8 cellular contexts compared by ENCODE assay signal in the genomic region with DNA sequence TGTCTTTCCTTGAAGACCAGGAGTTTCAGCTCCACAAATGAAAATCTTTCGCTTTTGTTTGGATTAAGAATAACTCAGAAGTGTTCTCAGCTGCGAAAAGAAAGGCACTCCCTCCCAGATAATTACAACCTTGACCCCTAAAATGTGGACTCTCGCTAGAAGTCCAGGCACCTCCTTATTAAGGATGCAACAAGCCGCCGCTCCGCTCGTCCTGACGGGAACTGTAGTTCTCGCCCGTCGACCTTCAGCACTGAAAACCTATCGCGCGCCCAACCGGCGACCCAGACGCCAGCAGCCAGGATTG. TPM values are rescaled to one million over a fixed set of nuclear protein-coding genes. Genes with fewer than 3 reads are reported as not detected.
A peak's percentile ranks its signal among the peaks of the same experiment; 100 is the strongest.
DNase-seq lines count a peak whose midpoint lies in the region; ATAC-seq and TF ChIP-seq lines count a peak whose summit lies in the region.

No MANE protein-coding gene starts in this region.

- TF ChIP-seq CTCF in AG09309 (IDR thresholded peaks at IDR 0.05; ENCODE audit: control insufficient read depth, insufficient read depth, low read depth, low read length, missing control alignments) = no peak
- no peak for TF ChIP-seq CTCF in body of pancreas (IDR thresholded peaks at IDR 0.05)
- no peak for TF ChIP-seq CTCF in liver (IDR thresholded peaks at IDR 0.05; ENCODE audit: low read depth, low read length, missing input control)
- no peak for TF ChIP-seq CTCF in testis (IDR thresholded peaks at IDR 0.05)

- H3K4me3 ChIP-seq in AG09309 (ENCODE audit: control insufficient read depth, low read depth, low read length) (peak overlapping the region; percentile 91), body of pancreas (peak overlapping the region in 1 of 2 donors; percentile 74), liver (ENCODE audit: low read depth in 1 of 3, low read length in 3 of 3) (peak overlapping the region; percentile 65 to 83 (median 83)), testis (peak overlapping the region; percentile 73 to 96)

- ATAC-seq in HG02973 (IDR thresholded peaks at IDR 0.05; ENCODE audit: unreplicated experiment) (peak; percentile 2), body of pancreas (no peak), HG02852 (IDR thresholded peaks at IDR 0.05; ENCODE audit: unreplicated experiment) (no peak), HG03354 (IDR thresholded peaks at IDR 0.05; ENCODE audit: poor library complexity, severe bottlenecking, unreplicated experiment) (no peak)

- no peak for DNase-seq in AG09309 (ENCODE audit: low read depth)
- DNase-seq in body of pancreas = no peak
- DNase-seq in testis = peak; percentile 98
- no peak for DNase-seq in NCI-H524 treated with DMSO at 0.1 percent for 48 hours (lab: John Stamatoyannopoulos, UW)

- TF ChIP-seq POLR2A in body of pancreas (IDR thresholded peaks at IDR 0.05) (no peak), testis (IDR thresholded peaks at IDR 0.05) (no peak)

- H3K27me3 ChIP-seq in body of pancreas = no peaks in the 10 kb centered on the region
- H3K27me3 ChIP-seq in liver (ENCODE audit: control insufficient read depth in 4 of 4, insufficient read depth in 4 of 4, low read length in 3 of 4) = no peaks in the 10 kb centered on the region
- H3K27me3 ChIP-seq in testis = no peaks in the 10 kb centered on the region

- no peaks in the 10 kb centered on the region for H3K9me3 ChIP-seq in body of pancreas
- no peaks in the 10 kb centered on the region for H3K9me3 ChIP-seq in liver (ENCODE audit: control insufficient read depth in 4 of 4, low read length in 3 of 4)
- no peaks in the 10 kb centered on the region for H3K9me3 ChIP-seq in testis

- intact Hi-C loops in body of pancreas (cut with DNase I) = no loop called here
- intact Hi-C loops in testis (cut with DNase I; ENCODE audit: low total_unique reads) = no loop called here

- peaks cover 54% of the 10 kb centered on the region for H3K4me1 ChIP-seq in body of pancreas
- peaks cover 5 to 33% (median 22%) of the 10 kb centered on the region in 4 donors for H3K4me1 ChIP-seq in liver (ENCODE audit: control insufficient read depth in 4 of 4, insufficient read depth in 4 of 4, low read length in 3 of 4)
- H3K4me1 ChIP-seq in testis = peaks cover 20% of the 10 kb centered on the region

- H3K36me3 ChIP-seq in body of pancreas (replicated peaks in 1 of 2; ENCODE audit: insufficient read depth in 1 of 2, low read depth in 2 of 2) (no peaks in the 10 kb centered on the region), liver (ENCODE audit: control insufficient read depth in 4 of 4, insufficient read depth in 3 of 4, low read depth in 1 of 4, low read length in 3 of 4) (no peaks in the 10 kb centered on the region), testis (ENCODE audit: low read depth, missing control alignments) (no peaks in the 10 kb centered on the region)

- peak overlapping the region; percentile 49 to 63 for H3K9ac ChIP-seq in liver (ENCODE audit: low read depth in 1 of 2, low read length in 2 of 2)

- H3K27ac ChIP-seq in body of pancreas = peak overlapping the region; percentile 94 to 100 (median 99)
- peak overlapping the region; percentile 96 to 98 for H3K27ac ChIP-seq in liver (ENCODE audit: low read depth in 1 of 2, low read length in 2 of 2)
- H3K27ac ChIP-seq in testis = peak overlapping the region; percentile 94 to 96

- WGBS in body of pancreas, 2 donors = 0 to 1% methylated on average over 10 to 16 of the region's 17 CpGs
- under 1% methylated on average over 17 of the region's 17 CpGs for WGBS in liver
- WGBS in testis, 2 donors = 1% methylated on average over 15 to 17 of the region's 17 CpGs

- no peak for TF ChIP-seq RAD21 in liver (IDR thresholded peaks at IDR 0.05)

TF ChIP-seq in liver, 16 proteins besides CTCF, POLR2A, EP300 and RAD21:
- no peak for TF ChIP-seq EGR1 (IDR thresholded peaks at IDR 0.05; ENCODE audit: low read depth in 2 of 2)
- peak in 1 of 2 donors; percentile 24 for TF ChIP-seq JUND (IDR thresholded peaks at IDR 0.05)
- TF ChIP-seq NR2F2 (IDR thresholded peaks at IDR 0.05) = peak; percentile 83
- TF ChIP-seq RXRA (IDR thresholded peaks at IDR 0.05) = peak; percentile 59 to 87
- no peak for TF ChIP-seq YY1 (IDR thresholded peaks at IDR 0.05)
- peak; percentile 7 for TF ChIP-seq TAF1 (conservative IDR thresholded peaks at IDR 0.05)
- TF ChIP-seq, protein P1, sequence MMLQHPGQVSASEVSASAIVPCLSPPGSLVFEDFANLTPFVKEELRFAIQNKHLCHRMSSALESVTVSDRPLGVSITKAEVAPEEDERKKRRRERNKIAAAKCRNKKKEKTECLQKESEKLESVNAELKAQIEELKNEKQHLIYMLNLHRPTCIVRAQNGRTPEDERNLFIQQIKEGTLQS (IDR thresholded peaks at IDR 0.05) = no peak
- TF ChIP-seq, protein P2, sequence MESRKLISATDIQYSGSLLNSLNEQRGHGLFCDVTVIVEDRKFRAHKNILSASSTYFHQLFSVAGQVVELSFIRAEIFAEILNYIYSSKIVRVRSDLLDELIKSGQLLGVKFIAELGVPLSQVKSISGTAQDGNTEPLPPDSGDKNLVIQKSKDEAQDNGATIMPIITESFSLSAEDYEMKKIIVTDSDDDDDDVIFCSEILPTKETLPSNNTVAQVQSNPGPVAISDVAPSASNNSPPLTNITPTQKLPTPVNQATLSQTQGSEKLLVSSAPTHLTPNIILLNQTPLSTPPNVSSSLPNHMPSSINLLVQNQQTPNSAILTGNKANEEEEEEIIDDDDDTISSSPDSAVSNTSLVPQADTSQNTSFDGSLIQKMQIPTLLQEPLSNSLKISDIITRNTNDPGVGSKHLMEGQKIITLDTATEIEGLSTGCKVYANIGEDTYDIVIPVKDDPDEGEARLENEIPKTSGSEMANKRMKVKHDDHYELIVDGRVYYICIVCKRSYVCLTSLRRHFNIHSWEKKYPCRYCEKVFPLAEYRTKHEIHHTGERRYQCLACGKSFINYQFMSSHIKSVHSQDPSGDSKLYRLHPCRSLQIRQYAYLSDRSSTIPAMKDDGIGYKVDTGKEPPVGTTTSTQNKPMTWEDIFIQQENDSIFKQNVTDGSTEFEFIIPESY (IDR thresholded peaks at IDR 0.05) = peak; percentile 72
- peak; percentile 39 for TF ChIP-seq HNF4G (IDR thresholded peaks at IDR 0.05)
- TF ChIP-seq FOXA1 (IDR thresholded peaks at IDR 0.05) = no peak
- TF ChIP-seq FOXA2 (IDR thresholded peaks at IDR 0.05) = no peak
- peak; percentile 78 for TF ChIP-seq SP1 (IDR thresholded peaks at IDR 0.05)
- peak; percentile 56 to 85 for TF ChIP-seq HNF4A (conservative IDR thresholded peaks at IDR 0.05)
- TF ChIP-seq, protein P3, sequence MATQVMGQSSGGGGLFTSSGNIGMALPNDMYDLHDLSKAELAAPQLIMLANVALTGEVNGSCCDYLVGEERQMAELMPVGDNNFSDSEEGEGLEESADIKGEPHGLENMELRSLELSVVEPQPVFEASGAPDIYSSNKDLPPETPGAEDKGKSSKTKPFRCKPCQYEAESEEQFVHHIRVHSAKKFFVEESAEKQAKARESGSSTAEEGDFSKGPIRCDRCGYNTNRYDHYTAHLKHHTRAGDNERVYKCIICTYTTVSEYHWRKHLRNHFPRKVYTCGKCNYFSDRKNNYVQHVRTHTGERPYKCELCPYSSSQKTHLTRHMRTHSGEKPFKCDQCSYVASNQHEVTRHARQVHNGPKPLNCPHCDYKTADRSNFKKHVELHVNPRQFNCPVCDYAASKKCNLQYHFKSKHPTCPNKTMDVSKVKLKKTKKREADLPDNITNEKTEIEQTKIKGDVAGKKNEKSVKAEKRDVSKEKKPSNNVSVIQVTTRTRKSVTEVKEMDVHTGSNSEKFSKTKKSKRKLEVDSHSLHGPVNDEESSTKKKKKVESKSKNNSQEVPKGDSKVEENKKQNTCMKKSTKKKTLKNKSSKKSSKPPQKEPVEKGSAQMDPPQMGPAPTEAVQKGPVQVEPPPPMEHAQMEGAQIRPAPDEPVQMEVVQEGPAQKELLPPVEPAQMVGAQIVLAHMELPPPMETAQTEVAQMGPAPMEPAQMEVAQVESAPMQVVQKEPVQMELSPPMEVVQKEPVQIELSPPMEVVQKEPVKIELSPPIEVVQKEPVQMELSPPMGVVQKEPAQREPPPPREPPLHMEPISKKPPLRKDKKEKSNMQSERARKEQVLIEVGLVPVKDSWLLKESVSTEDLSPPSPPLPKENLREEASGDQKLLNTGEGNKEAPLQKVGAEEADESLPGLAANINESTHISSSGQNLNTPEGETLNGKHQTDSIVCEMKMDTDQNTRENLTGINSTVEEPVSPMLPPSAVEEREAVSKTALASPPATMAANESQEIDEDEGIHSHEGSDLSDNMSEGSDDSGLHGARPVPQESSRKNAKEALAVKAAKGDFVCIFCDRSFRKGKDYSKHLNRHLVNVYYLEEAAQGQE (IDR thresholded peaks at IDR 0.05) = no peak
- no peak for TF ChIP-seq GABPA (IDR thresholded peaks at IDR 0.05 in 1 of 2, conservative IDR thresholded peaks at IDR 0.05 in 1 of 2)
- TF ChIP-seq, protein P4, sequence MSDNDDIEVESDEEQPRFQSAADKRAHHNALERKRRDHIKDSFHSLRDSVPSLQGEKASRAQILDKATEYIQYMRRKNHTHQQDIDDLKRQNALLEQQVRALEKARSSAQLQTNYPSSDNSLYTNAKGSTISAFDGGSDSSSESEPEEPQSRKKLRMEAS (IDR thresholded peaks at IDR 0.05) = peak; percentile 66
TF ChIP-seq in liver: peak in this region for 9.

RNA-seq across cellular contexts. Expression of a gene that starts 0.6 kb away (rescaled TPM):
- 10 to 100 TPM; 37.1 to 46.1 TPM for total RNA-seq in body of pancreas
- total RNA-seq in liver = 10 to 100 TPM; 38.3 to 48.3 TPM
- 10 to 100 TPM; 45.5 to 49.1 TPM for polyA plus RNA-seq in liver
- total RNA-seq in testis = 10 to 100 TPM; 80.6 to 87.6 TPM
- 99.8 TPM for polyA plus RNA-seq in testis (ENCODE audit: insufficient read depth, low read depth, low replicate concordance)

RNA-seq across cellular contexts. Expression of a gene that starts 4.6 kb away (rescaled TPM):
- total RNA-seq in body of pancreas (1 to 10 TPM; 3.6 to 8.3 TPM), liver (10 to 100 TPM; 19.8 to 32.3 TPM), testis (10 to 100 TPM; 25.6 to 28.9 TPM)
- polyA plus RNA-seq in liver (10 to 100 TPM; 33.8 to 36.9 TPM), testis (ENCODE audit: insufficient read depth, low read depth, low replicate concordance) (38.3 TPM)
